ENCODE assay signal across 10 cellular contexts in the genomic region with DNA sequence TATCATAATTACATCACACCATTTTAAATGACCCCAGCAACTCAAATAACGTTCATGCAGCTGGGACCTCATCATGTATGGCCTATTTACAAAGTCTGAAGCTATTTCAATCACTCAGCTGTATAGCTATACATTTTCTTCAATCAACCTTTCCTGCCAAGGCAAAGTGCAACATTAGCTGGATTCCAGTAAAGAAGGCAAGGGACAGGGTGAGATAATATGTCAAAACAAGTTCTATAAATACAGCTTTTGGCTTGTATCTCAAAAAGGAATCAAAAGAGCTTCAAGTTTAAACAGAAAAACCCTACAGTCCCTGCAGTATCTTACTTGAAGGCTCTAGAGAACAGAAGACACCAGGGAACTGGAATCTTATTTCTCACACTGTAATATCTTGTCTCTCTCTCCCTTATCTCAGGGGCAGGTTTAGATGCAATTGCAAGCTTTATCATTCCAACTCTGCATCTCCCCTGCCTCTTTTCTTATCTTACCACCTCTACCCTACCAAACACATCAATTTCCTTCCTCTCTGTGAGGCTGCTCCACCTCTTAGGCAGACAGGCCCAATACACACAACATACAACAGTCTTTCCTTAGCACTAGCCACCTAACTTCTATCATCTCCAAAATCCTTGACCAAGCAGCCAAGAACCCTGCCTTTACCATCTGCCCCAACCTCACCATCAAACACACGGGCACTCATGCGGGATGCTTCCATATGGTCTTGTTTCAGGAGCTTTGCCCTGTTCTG. TPM values are rescaled to one million over a fixed set of nuclear protein-coding genes. Genes with fewer than 3 reads are reported as not detected.
DNase-seq lines count a peak whose midpoint lies in the region; ATAC-seq, FAIRE-seq and TF ChIP-seq lines count a peak whose summit lies in the region.
"Had no signal": no experiment of that assay in that cellular context is flagged by ENCODE, and none has a peak within 500 bp of the region (broad histone marks: within the 10 kb centered on the region; RNA-seq: fewer than 3 reads in every experiment).

No MANE protein-coding gene starts in this region.

- TF ChIP-seq POLR2A in HepG2 (IDR thresholded peaks at IDR 0.05; ENCODE audit: insufficient read depth in 1 of 2, low read depth in 2 of 2, low read length in 2 of 2) = no peak

- H2AFZ ChIP-seq in HepG2 (ENCODE audit: low read length) = no peak overlapping the region

- no peak for TF ChIP-seq RAD21 in HepG2 (CRISPR knock-in tag; IDR thresholded peaks at IDR 0.05)

- 0 out of 2 replicates have a peak overlapping the region, but pooled peaks have one; percentile 12 for H3K27ac ChIP-seq in 22Rv1
- H3K27ac ChIP-seq in HepG2 (ENCODE audit: extremely low read length, insufficient read depth, low read length) = peak overlapping the region; percentile 2

- no peaks in the 10 kb centered on the region; the same call in 1 of the 2 replicates for H3K27me3 Mint-ChIP-seq in HFFc6 (ENCODE audit: insufficient read depth)
- H3K27me3 Mint-ChIP-seq in activated CD4-positive, alpha-beta memory T cell treated with anti-CD3 and anti-CD28 coated beads, Interleukin-2, amount 10 ng/mL, durations not matched to agents 7 days and 5 days = no peaks in the 10 kb centered on the region

- peaks cover 5% of the 10 kb centered on the region for H3K36me3 Mint-ChIP-seq in HFFc6 (ENCODE audit: low read depth)
- peaks cover 12% of the 10 kb centered on the region for H3K36me3 Mint-ChIP-seq in activated CD4-positive, alpha-beta memory T cell treated with anti-CD3 and anti-CD28 coated beads, Interleukin-2, amount 10 ng/mL, durations not matched to agents 7 days and 5 days (ENCODE audit: low read depth)

- peaks cover 87% of the 10 kb centered on the region for H3K79me2 ChIP-seq in HepG2 (ENCODE audit: insufficient read depth, low read length)

- TF ChIP-seq EP300 in HepG2 (IDR thresholded peaks at IDR 0.05; ENCODE audit: low read depth in 2 of 2, low read length in 2 of 2) (no peak), HepG2 (CRISPR knock-in tag; IDR thresholded peaks at IDR 0.05; ENCODE audit: borderline replicate concordance) (no peak)

- H3K9me3 ChIP-seq in HepG2 (ENCODE audit: low read length) = no peaks in the 10 kb centered on the region

- peaks cover 56% of the 10 kb centered on the region for H3K4me1 ChIP-seq in HepG2 (ENCODE audit: insufficient read depth, low read length)

- POLR2A ChIA-PET in activated CD4-positive, alpha-beta memory T cell treated with anti-CD3 and anti-CD28 coated beads, Interleukin-2, amount 10 ng/mL, durations not matched to agents 7 days and 5 days (lab: Charles Lee) = interaction anchor here (0.5 to 2.0 kb wide), 7 partner anchors 9 to 370 kb away, joined by 3 to 7 read pairs (median 4); a partner anchor contains a TSS
- POLR2A ChIA-PET in HepG2 (lab: Yijun Ruan, JAX) = no interaction called here

- H3K36me3 ChIP-seq in HepG2 (replicated peaks in 1 of 2; ENCODE audit: control insufficient read depth in 1 of 2, insufficient read depth in 2 of 2, low read length in 2 of 2) = 0 out of 5 replicates have a peak, but pooled peaks cover 0 to 5% of the 10 kb centered on the region in 2 experiments

- H3K4me1 Mint-ChIP-seq in HFFc6 (ENCODE audit: low read depth) = peaks cover 64% of the 10 kb centered on the region
- peaks cover 69% of the 10 kb centered on the region for H3K4me1 Mint-ChIP-seq in activated CD4-positive, alpha-beta memory T cell treated with anti-CD3 and anti-CD28 coated beads, Interleukin-2, amount 10 ng/mL, durations not matched to agents 7 days and 5 days

- H3K27me3 ChIP-seq in HepG2 (ENCODE audit: control insufficient read depth in 1 of 2, insufficient read depth in 2 of 2, low read length in 2 of 2) = no peaks in the 10 kb centered on the region

- BruUV-seq in HepG2 (replicated peaks; lab: Mats Ljungman, UMichigan) = TSS peak; percentile 13

- intact Hi-C loops in HepG2 (cut with micrococcal nuclease; ENCODE audit: unreplicated experiment) = no loop called here
- intact Hi-C loops in left ventricle myocardium superior (cut with micrococcal nuclease) = no loop called here

- 74% methylated on average over 3 of the region's 3 CpGs for WGBS in HepG2 (ENCODE audit: low lambda C conversion rate)

- H3K9ac ChIP-seq in HepG2 (ENCODE audit: insufficient read depth, low read depth, low read length) = no peak overlapping the region

- no peak for FAIRE-seq in HepG2 (lab: Jason Lieb, UNC)

- TF ChIP-seq CTCF in 22Rv1 (IDR thresholded peaks at IDR 0.05) (no peak), HFFc6 (IDR thresholded peaks at IDR 0.05) (no peak), HepG2 (CRISPR knock-in tag; IDR thresholded peaks at IDR 0.05) (no peak)

- ATAC-seq in HepG2 = peak; percentile 37
- no peak for ATAC-seq in left ventricle myocardium superior
- ATAC-seq in HG03439 (IDR thresholded peaks at IDR 0.05; ENCODE audit: unreplicated experiment) = no peak
- ATAC-seq: esophagus mucosa had no signal

- no peak overlapping the region for H3K4me3 Mint-ChIP-seq in HFFc6
- H3K4me3 Mint-ChIP-seq in activated CD4-positive, alpha-beta memory T cell treated with anti-CD3 and anti-CD28 coated beads, Interleukin-2, amount 10 ng/mL, durations not matched to agents 7 days and 5 days = no peak overlapping the region

- CTCF ChIA-PET in activated CD4-positive, alpha-beta memory T cell treated with anti-CD3 and anti-CD28 coated beads, Interleukin-2, amount 10 ng/mL, durations not matched to agents 7 days and 5 days (lab: Charles Lee) = interaction anchor here (0.5 to 1.2 kb wide), 3 partner anchors 12 to 91 kb away, joined by 3 read pairs; no protein-coding TSS in a partner anchor
- CTCF ChIA-PET in HepG2 (lab: Yijun Ruan, JAX; ENCODE audit: low intra/inter-chr PET ratio, low total read pairs) = no interaction called here

- peak overlapping the region; percentile 32; the same call in 1 of the 2 replicates for H3K27ac Mint-ChIP-seq in HFFc6
- H3K27ac Mint-ChIP-seq in activated CD4-positive, alpha-beta memory T cell treated with anti-CD3 and anti-CD28 coated beads, Interleukin-2, amount 10 ng/mL, durations not matched to agents 7 days and 5 days = peak overlapping the region; percentile 62

- in situ Hi-C loops in HepG2 (cut with HindIII; ENCODE audit: extremely low pct_ligation_motif_present, low pct_unique_long_range_greater_than_20kb) = no loop called here

- DNase-seq in HFFc6 (no peak), HepG2 (ENCODE audit: low spot score) (no peak), NCI-H2081 treated with DMSO at 0.1 percent for 48 hours (lab: John Stamatoyannopoulos, UW) (no peak), left ventricle myocardium superior (no peak), GF-D8 (lab: John Stamatoyannopoulos, UW) (no peak)
- DNase-seq in activated CD4-positive, alpha-beta memory T cell treated with anti-CD3 and anti-CD28 coated beads, Interleukin-2, amount 10 ng/mL, durations not matched to agents 7 days and 5 days = no peak
- DNase-seq: activated gamma-delta T cell had no signal

- H3K4me2 ChIP-seq in HepG2 (ENCODE audit: low read depth, low read length) = no peak overlapping the region

- H3K9me3 Mint-ChIP-seq in HFFc6 = no peaks in the 10 kb centered on the region
- no peaks in the 10 kb centered on the region for H3K9me3 Mint-ChIP-seq in activated CD4-positive, alpha-beta memory T cell treated with anti-CD3 and anti-CD28 coated beads, Interleukin-2, amount 10 ng/mL, durations not matched to agents 7 days and 5 days

- H3K4me3 ChIP-seq in HepG2 (replicated peaks in 1 of 3; ENCODE audit: insufficient read depth in 1 of 3, low read depth in 2 of 3, low read length in 3 of 3) = no peak overlapping the region

- peaks cover 64% of the 10 kb centered on the region for H4K20me1 ChIP-seq in HepG2 (ENCODE audit: insufficient read depth, low read length)

RNA-seq across cellular contexts. Expression of a gene that starts 34.5 kb away (rescaled TPM):
- 100 to 1,000 TPM; 103 to 131 (median 120) TPM for total RNA-seq in HFFc6 (2021; fragmentation: NEBNext Ultra II Directional; extraction: Animal tissue kit (Norgen Biotek cat#: 25700))
- total RNA-seq in activated CD4-positive, alpha-beta memory T cell treated with anti-CD3 and anti-CD28 coated beads, Interleukin-2, amount 10 ng/mL, durations not matched to agents 7 days and 5 days = 100 to 1,000 TPM; 104 to 105 TPM
- total RNA-seq in HepG2 (2016; rRNA removed; fragmentation: Illumina TruSeq; extraction: Trizol) (80.1 and 93.4 TPM in 2 replicates), left ventricle myocardium superior (97.3 TPM)
- 11.9 and 18.9 TPM in 2 replicates for total RNA-seq in HepG2 (2016; cell fraction: cytosol; rRNA removed; fragmentation: Illumina TruSeq; extraction: Trizol; ENCODE audit: low read depth)
- 79.6 and 87.8 TPM in 2 replicates for total RNA-seq in HepG2 (2016; cell fraction: insoluble cytoplasmic fraction; rRNA removed; fragmentation: Illumina TruSeq; extraction: Trizol)
- 21.9 and 25.0 TPM in 2 replicates for total RNA-seq in HepG2 (2016; cell fraction: membrane; rRNA removed; fragmentation: Illumina TruSeq; extraction: Trizol)
- total RNA-seq in HepG2 (2016; cell fraction: nucleus; rRNA removed; fragmentation: Illumina TruSeq; extraction: Trizol) = 82.4 and 83.3 TPM in 2 replicates
- polyA plus RNA-seq in HepG2 (2011; rRNA removed) = 69.0 and 70.4 TPM in 2 replicates
- polyA plus RNA-seq in HepG2 (2011; cell fraction: cytosol; rRNA removed) = 39.2 and 40.8 TPM in 2 replicates
- 119 and 122 TPM in 2 replicates for polyA plus RNA-seq in HepG2 (2011; cell fraction: nucleus; rRNA removed)
- 26.5 and 31.0 TPM in 2 replicates for polyA plus RNA-seq in HepG2 (2012)
- 1.3 and 1.7 TPM in 2 replicates for polyA plus RNA-seq in HepG2 (2016; cell fraction: cytosol; fragmentation: Illumina TruSeq; extraction: Trizol; ENCODE audit: low read depth)
- polyA plus RNA-seq in HepG2 (2016; cell fraction: insoluble cytoplasmic fraction; fragmentation: Illumina TruSeq; extraction: Trizol; ENCODE audit: low read depth) = 45.5 and 54.9 TPM in 2 replicates
- polyA plus RNA-seq in HepG2 (2016; cell fraction: membrane; fragmentation: Illumina TruSeq; extraction: Trizol; ENCODE audit: low read depth) = 4.2 and 6.0 TPM in 2 replicates
- 81.4 and 92.9 TPM in 2 replicates for polyA plus RNA-seq in HepG2 (2016; cell fraction: nucleus; fragmentation: Illumina TruSeq; extraction: Trizol; ENCODE audit: insufficient read depth, low read depth)
- 153 and 310 TPM in 2 replicates for polyA minus RNA-seq in HepG2 (2011; rRNA and poly(A)+ RNA removed; ENCODE audit: low replicate concordance)
- 51.3 and 63.1 TPM in 2 replicates for polyA minus RNA-seq in HepG2 (2011; cell fraction: cytosol; rRNA and poly(A)+ RNA removed)
- polyA minus RNA-seq in HepG2 (2011; cell fraction: nucleus; rRNA and poly(A)+ RNA removed) = 123 and 152 TPM in 2 replicates

RNA-seq across cellular contexts. Expression of a gene that starts 47.0 kb away (rescaled TPM):
- 10 to 100 TPM; 51.8 to 64.2 (median 54.5) TPM for total RNA-seq in HFFc6 (2021; fragmentation: NEBNext Ultra II Directional; extraction: Animal tissue kit (Norgen Biotek cat#: 25700))
- total RNA-seq in activated CD4-positive, alpha-beta memory T cell treated with anti-CD3 and anti-CD28 coated beads, Interleukin-2, amount 10 ng/mL, durations not matched to agents 7 days and 5 days = 10 to 100 TPM; 42.3 to 45.2 TPM
- 91.5 and 129 TPM in 2 replicates for total RNA-seq in HepG2 (2016; rRNA removed; fragmentation: Illumina TruSeq; extraction: Trizol)
- total RNA-seq in HepG2 (2016; cell fraction: cytosol; rRNA removed; fragmentation: Illumina TruSeq; extraction: Trizol; ENCODE audit: low read depth) = 298 and 321 TPM in 2 replicates
- 81.6 and 129 TPM in 2 replicates for total RNA-seq in HepG2 (2016; cell fraction: insoluble cytoplasmic fraction; rRNA removed; fragmentation: Illumina TruSeq; extraction: Trizol)
- total RNA-seq in HepG2 (2016; cell fraction: membrane; rRNA removed; fragmentation: Illumina TruSeq; extraction: Trizol) = 276 and 295 TPM in 2 replicates
- 68.5 and 73.1 TPM in 2 replicates for total RNA-seq in HepG2 (2016; cell fraction: nucleus; rRNA removed; fragmentation: Illumina TruSeq; extraction: Trizol)
- polyA plus RNA-seq in HepG2 (2011; rRNA removed) = 55.6 and 59.4 TPM in 2 replicates
- polyA plus RNA-seq in HepG2 (2011; cell fraction: cytosol; rRNA removed) = 75.6 and 88.6 TPM in 2 replicates
- 25.5 and 28.0 TPM in 2 replicates for polyA plus RNA-seq in HepG2 (2011; cell fraction: nucleus; rRNA removed)
- polyA plus RNA-seq in HepG2 (2012) = 46.9 and 52.6 TPM in 2 replicates
- 363 and 406 TPM in 2 replicates for polyA plus RNA-seq in HepG2 (2016; cell fraction: cytosol; fragmentation: Illumina TruSeq; extraction: Trizol; ENCODE audit: low read depth)
- polyA plus RNA-seq in HepG2 (2016; cell fraction: insoluble cytoplasmic fraction; fragmentation: Illumina TruSeq; extraction: Trizol; ENCODE audit: low read depth) = 80.1 and 94.0 TPM in 2 replicates
- 256 and 270 TPM in 2 replicates for polyA plus RNA-seq in HepG2 (2016; cell fraction: membrane; fragmentation: Illumina TruSeq; extraction: Trizol; ENCODE audit: low read depth)
- 125 and 127 TPM in 2 replicates for polyA plus RNA-seq in HepG2 (2016; cell fraction: nucleus; fragmentation: Illumina TruSeq; extraction: Trizol; ENCODE audit: insufficient read depth, low read depth)
- 42.4 and 68.4 TPM in 2 replicates for polyA minus RNA-seq in HepG2 (2011; rRNA and poly(A)+ RNA removed; ENCODE audit: low replicate concordance)
- 19.5 and 22.2 TPM in 2 replicates for polyA minus RNA-seq in HepG2 (2011; cell fraction: cytosol; rRNA and poly(A)+ RNA removed)
- polyA minus RNA-seq in HepG2 (2011; cell fraction: nucleus; rRNA and poly(A)+ RNA removed) = 21.8 and 25.0 TPM in 2 replicates
- 14.9 TPM for total RNA-seq in left ventricle myocardium superior
